Comparison of ENCODE assay signal across 6 cellular contexts in genomic region chr1:216630532-216630931, GRCh38.
"Had no signal": no experiment of that assay in that cellular context is flagged by ENCODE, and none has a peak within 500 bp of the region (broad histone marks: within the 10 kb centered on the region; RNA-seq: fewer than 3 reads in every experiment).

No MANE protein-coding gene starts in this region.

- H3K4me2 ChIP-seq: GM23338 had no signal

- DNase-seq: H9, HFFc6, IMR-90 had no signal

- H2AFZ ChIP-seq: GM23338 had no signal

- H3K4me3 ChIP-seq: GM23338, K562 had no signal

- ATAC-seq: GM23338, HCT116, K562 had no signal
